8 cellular contexts compared by ENCODE assay signal in genomic region chr19:16417660-16418596, GRCh38. TPM values are rescaled to one million over a fixed set of nuclear protein-coding genes. Genes with fewer than 3 reads are reported as not detected.
DNase-seq lines count a peak whose midpoint lies in the region; ATAC-seq, FAIRE-seq and TF ChIP-seq lines count a peak whose summit lies in the region.

No MANE protein-coding gene starts in this region.

- peaks cover 100% of the 10 kb centered on the region for H3K36me3 ChIP-seq in neutrophil
- peaks cover 38 to 42% of the 10 kb centered on the region in 2 donors for H3K36me3 ChIP-seq in thyroid gland

- DNase-seq in AG20443 (ENCODE audit: low spot score) (peak; percentile 93), GM19239 (ENCODE audit: insufficient read length, low spot score) (peak; percentile 86), RKO (ENCODE audit: low spot score) (peak; percentile 23), fibroblast of peridontal ligament (ENCODE audit: extremely low read depth) (peak; percentile 30), thyroid gland (peak; percentile 58 to 61), NCI-H526 treated with DMSO at 0.1 percent for 48 hours (lab: John Stamatoyannopoulos, UW) (no peak)
- DNase-seq in activated T-cell treated with anti-CD3 and anti-CD28 coated beads, Interleukin-2, amount 50 U/mL, for 72 hours = peak; percentile 67 to 72

- FAIRE-seq in GM19239 (lab: Jason Lieb, UNC) = peak; percentile 92

- H3K27me3 Mint-ChIP-seq in activated T-cell treated with anti-CD3 and anti-CD28 coated beads, Interleukin-2, amount 50 U/mL, for 72 hours (ENCODE audit: low read depth) = no peaks in the 10 kb centered on the region

- H3K4me3 ChIP-seq in neutrophil (ENCODE audit: low read depth in 1 of 2, low read length in 1 of 2) (no peak overlapping the region), thyroid gland (replicated peaks in 1 of 3) (no peak overlapping the region)

- no peaks in the 10 kb centered on the region for H3K4me1 Mint-ChIP-seq in activated T-cell treated with anti-CD3 and anti-CD28 coated beads, Interleukin-2, amount 50 U/mL, for 72 hours (ENCODE audit: low read depth)

- peak; percentile 89 to 91 for ATAC-seq in activated T-cell treated with anti-CD3 and anti-CD28 coated beads, Interleukin-2, amount 50 U/mL, for 72 hours (replicated peaks in 1 of 2)

- WGBS in thyroid gland, 2 donors = 58 to 65% methylated on average over 26 to 30 of the region's 33 CpGs

- H3K9me3 ChIP-seq in neutrophil (no peaks in the 10 kb centered on the region), thyroid gland (no peaks in the 10 kb centered on the region)

- H3K4me3 Mint-ChIP-seq in activated T-cell treated with anti-CD3 and anti-CD28 coated beads, Interleukin-2, amount 50 U/mL, for 72 hours = no peak overlapping the region

- TF ChIP-seq POLR2A in thyroid gland (IDR thresholded peaks at IDR 0.05) = no peak

- H3K27me3 ChIP-seq in neutrophil = no peaks in the 10 kb centered on the region
- H3K27me3 ChIP-seq in thyroid gland = no peaks in the 10 kb centered on the region

- H3K27ac ChIP-seq in neutrophil (peak overlapping the region; percentile 52), thyroid gland (no peak overlapping the region)

- TF ChIP-seq CTCF in neutrophil (IDR thresholded peaks at IDR 0.05) (peak; percentile 86), thyroid gland (IDR thresholded peaks at IDR 0.05) (peak; percentile 66 to 88 (median 82))

- H3K9me3 Mint-ChIP-seq in activated T-cell treated with anti-CD3 and anti-CD28 coated beads, Interleukin-2, amount 50 U/mL, for 72 hours = no peaks in the 10 kb centered on the region

- H3K4me1 ChIP-seq in neutrophil (ENCODE audit: control insufficient read depth in 1 of 2, insufficient read depth in 1 of 2, low read depth in 1 of 2, low read length in 1 of 2) = peaks cover 0 to 4% of the 10 kb centered on the region in 2 experiments
- H3K4me1 ChIP-seq in thyroid gland = peaks cover 0 to 4% of the 10 kb centered on the region in 2 donors

- intact Hi-C loops in thyroid gland (cut with DNase I) = no loop called here

- H3K36me3 Mint-ChIP-seq in activated T-cell treated with anti-CD3 and anti-CD28 coated beads, Interleukin-2, amount 50 U/mL, for 72 hours (ENCODE audit: insufficient read depth in 2 of 2) = peaks cover 0 to 12% of the 10 kb centered on the region in 2 donors

- no peak overlapping the region for H3K27ac Mint-ChIP-seq in activated T-cell treated with anti-CD3 and anti-CD28 coated beads, Interleukin-2, amount 50 U/mL, for 72 hours

RNA-seq across cellular contexts. Expression of gene EPS15L1, which starts 53.8 kb away (rescaled TPM):
- total RNA-seq in activated T-cell treated with anti-CD3 and anti-CD28 coated beads, Interleukin-2, amount 50 U/mL, for 72 hours = 10 to 100 TPM; 29.4 to 34.8 TPM
- total RNA-seq in thyroid gland = 10 to 100 TPM; 24.4 to 37.4 (median 28.6) TPM
